Comparison of ENCODE assay signal across 23 cellular contexts in genomic region chrX:121635141-121635540, GRCh38.
"Had no signal": no experiment of that assay in that cellular context is flagged by ENCODE, and none has a peak within 500 bp of the region (broad histone marks: within the 10 kb centered on the region; RNA-seq: fewer than 3 reads in every experiment).

No MANE protein-coding gene starts in this region.

- H3K27ac ChIP-seq: brain microvascular endothelial cell, esophagus muscularis mucosa, heart right ventricle, lower lobe of right lung, spleen, stomach, suprapubic skin, tibial nerve, VCaP had no signal

- H3K36me3 ChIP-seq: brain microvascular endothelial cell, esophagus muscularis mucosa, heart right ventricle, lower lobe of right lung, spleen, stomach, suprapubic skin, tibial nerve had no signal

- H3K4me1 ChIP-seq: esophagus muscularis mucosa, heart right ventricle, lower lobe of right lung, spleen, stomach, suprapubic skin, tibial nerve had no signal

- ATAC-seq: activated CD4-positive, CD25-positive, alpha-beta regulatory T cell treated with anti-CD3 and anti-CD28 coated beads, Interleukin-2, amount 50 U/mL, for 24 hours; activated CD8-positive, alpha-beta memory T cell treated with anti-CD3 and anti-CD28 coated beads, Interleukin-2, amount 10 ng/mL, durations not matched to agents 7 days and 5 days; activated CD8-positive, alpha-beta T cell treated with anti-CD3 and anti-CD28 coated beads for 36 hours; heart right ventricle; left lobe of liver; lower lobe of right lung; naive thymus-derived CD4-positive, alpha-beta T cell had no signal

- H3K9me3 ChIP-seq: esophagus muscularis mucosa, heart right ventricle, lower lobe of right lung, spleen, stomach, suprapubic skin, tibial nerve had no signal

- H3K4me3 ChIP-seq: esophagus muscularis mucosa, heart right ventricle, lower lobe of right lung, spleen, stomach, suprapubic skin, tibial nerve had no signal

- DNase-seq: activated CD4-positive, alpha-beta T cell treated with anti-CD3 and anti-CD28 coated beads, Interleukin-2, amount 10 ng/mL, durations not matched to agents 7 days and 5 days; activated CD8-positive, alpha-beta memory T cell treated with anti-CD3 and anti-CD28 coated beads, Interleukin-2, amount 10 ng/mL, durations not matched to agents 7 days and 5 days; activated CD8-positive, alpha-beta T cell treated with anti-CD3 and anti-CD28 coated beads for 36 hours; activated effector memory CD4-positive, alpha-beta T cell treated with anti-CD3 and anti-CD28 coated beads, Interleukin-2, amount 50 U/mL, for 16 hours; activated naive CD4-positive, alpha-beta T cell treated with anti-CD3 and anti-CD28 coated beads, Interleukin-2, amount 10 ng/mL, durations not matched to agents 7 days and 5 days; activated T-cell treated with anti-CD3 and anti-CD28 coated beads for 4 hours; amygdala; brain microvascular endothelial cell; central memory CD4-positive, alpha-beta T cell; effector memory CD4-positive, alpha-beta T cell; heart right ventricle; lower lobe of right lung; naive thymus-derived CD4-positive, alpha-beta T cell; occipital lobe; spleen; stimulated activated CD4-positive, alpha-beta T cell treated with anti-CD3 and anti-CD28 coated beads, Interleukin-4, amount 100 ng/mL, for 24 hours; stomach had no signal

- H3K27me3 ChIP-seq: brain microvascular endothelial cell, esophagus muscularis mucosa, heart right ventricle, spleen, stomach, suprapubic skin, tibial nerve had no signal
